ENCODE assay signal across 8 cellular contexts in the genomic region with DNA sequence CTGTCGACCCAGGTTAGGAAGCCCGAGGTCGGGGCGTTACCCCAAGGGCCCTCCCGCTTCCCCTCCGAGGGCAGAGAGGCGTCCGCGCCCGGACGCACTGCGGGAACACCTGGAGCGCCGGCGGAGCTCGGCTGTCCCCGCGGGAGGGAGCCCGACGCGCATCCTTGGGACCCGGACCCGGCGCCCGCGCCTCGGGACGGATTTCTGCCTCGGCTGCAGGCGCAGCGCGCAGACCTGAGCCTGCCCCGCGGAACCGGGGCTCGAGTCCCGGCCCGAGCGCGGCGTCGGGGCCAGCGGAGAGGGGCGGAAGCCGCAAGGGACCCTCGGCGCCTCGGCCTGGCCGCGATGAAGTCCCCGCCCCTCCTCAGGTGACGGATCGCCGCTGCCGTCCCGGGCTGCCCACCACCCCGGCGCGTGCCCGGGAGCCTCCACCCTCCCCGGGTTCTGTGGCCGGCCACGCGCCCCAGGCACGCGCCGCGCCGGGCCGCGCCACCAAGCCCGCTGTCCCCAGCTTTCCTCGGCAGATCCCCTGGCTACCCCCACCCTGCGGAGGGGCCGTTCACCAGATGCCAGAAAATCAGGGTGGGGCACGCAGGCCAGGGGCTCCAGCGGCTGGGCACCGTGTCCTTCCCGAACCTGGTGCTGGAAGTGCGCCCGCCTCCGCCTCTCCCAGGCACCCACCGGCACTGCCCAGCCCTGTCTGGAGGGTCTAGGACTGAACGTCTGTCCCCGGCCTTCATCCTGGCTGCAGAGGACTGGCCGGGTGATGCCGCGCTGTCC. TPM values are rescaled to one million over a fixed set of nuclear protein-coding genes. Genes with fewer than 3 reads are reported as not detected.
DNase-seq lines count a peak whose midpoint lies in the region; ATAC-seq and TF ChIP-seq lines count a peak whose summit lies in the region.

No MANE protein-coding gene starts in this region.

- intact Hi-C loops in heart right ventricle (cut with DNase I): no loop called here

- DNase-seq in heart right ventricle (no peak), right atrium auricular region (ENCODE audit: low spot score) (no peak), SK-N-SH (peak; percentile 77), retina (peak; percentile 80), COLO829 (ENCODE audit: low spot score) (no peak), epidermal melanocyte (ENCODE audit: insufficient read length, low spot score) (no peak), SJCRH30 (no peak)

- H4K20me1 ChIP-seq in SK-N-SH (ENCODE audit: insufficient read depth): no peaks in the 10 kb centered on the region

- POLR2A ChIA-PET in SK-N-SH (lab: Yijun Ruan, JAX): no interaction called here

- H3K9me2 ChIP-seq in SK-N-SH: no peaks in the 10 kb centered on the region

- no peak overlapping the region for H3K9ac ChIP-seq in SK-N-SH

- H3K4me1 ChIP-seq in heart right ventricle (peaks cover 9 to 25% (median 19%) of the 10 kb centered on the region in 9 donors), right atrium auricular region (peaks cover 0 to 22% of the 10 kb centered on the region in 2 donors), SK-N-SH (ENCODE audit: control insufficient read depth in 1 of 2, insufficient read depth in 2 of 2, low read depth in 1 of 2, low read length in 1 of 2) (peaks cover 0 to 7% of the 10 kb centered on the region in 2 experiments; a peak in 1 of 4 replicates), SJCRH30 (peaks cover 5% of the 10 kb centered on the region; the same call in 1 of the 2 replicates)

- H3F3A ChIP-seq in SK-N-SH (replicated peaks; ENCODE audit: insufficient read depth): no peaks in the 10 kb centered on the region

- CTCF ChIA-PET in SK-N-SH (lab: Yijun Ruan, JAX): interaction anchor here (0.9 to 1.9 kb wide), 14 partner anchors 12 to 410 kb away, joined by 3 to 16 read pairs (median 4); a partner anchor contains a TSS

- no peak overlapping the region for H2AFZ ChIP-seq in SK-N-SH (ENCODE audit: low read depth)

- no peaks in the 10 kb centered on the region for H3K79me2 ChIP-seq in SK-N-SH (ENCODE audit: insufficient read depth)

- H3K4me2 ChIP-seq in SK-N-SH: peak overlapping the region; percentile 78

- no peak for TF ChIP-seq RAD21 in SK-N-SH (IDR thresholded peaks at IDR 0.05; ENCODE audit: low read length)

- H3K9me3 ChIP-seq in heart right ventricle (peaks cover 0 to 6% (median 0%) of the 10 kb centered on the region in 11 donors), right atrium auricular region (no peaks in the 10 kb centered on the region), SK-N-SH (no peaks in the 10 kb centered on the region), SJCRH30 (replicated peaks) (no peaks in the 10 kb centered on the region)

- no peak for TF ChIP-seq EP300 in SK-N-SH (IDR thresholded peaks at IDR 0.05; ENCODE audit: borderline replicate concordance in 1 of 2, low read depth in 1 of 2, low read length in 1 of 2)

- TF ChIP-seq CTCF in heart right ventricle (IDR thresholded peaks at IDR 0.05) (no peak), right atrium auricular region (IDR thresholded peaks at IDR 0.05) (no peak), SK-N-SH (IDR thresholded peaks at IDR 0.05) (peak; percentile 8; the same call in 1 of the 2 replicates)

- H3K27me3 ChIP-seq in heart right ventricle: peaks cover 20 to 97% (median 90%) of the 10 kb centered on the region in 7 donors
- H3K27me3 ChIP-seq in right atrium auricular region: peaks cover 33 to 44% of the 10 kb centered on the region in 2 donors
- H3K27me3 ChIP-seq in SK-N-SH (ENCODE audit: insufficient read depth): peaks cover 52% of the 10 kb centered on the region
- H3K27me3 ChIP-seq in SJCRH30: peaks cover 3% of the 10 kb centered on the region; the same call in 1 of the 2 replicates

- WGBS in heart right ventricle, 2 donors: 1% methylated on average over 70 to 88 of the region's 88 CpGs
- WGBS in SK-N-SH (ENCODE audit: low lambda C conversion rate): 8% methylated on average over 5 of the region's 88 CpGs

- ATAC-seq in heart right ventricle: peak in 2 of 8 donors; percentile 15 to 48
- ATAC-seq in esophagus mucosa: peak; percentile 21

- no peaks in the 10 kb centered on the region for H3K36me3 ChIP-seq in heart right ventricle
- H3K36me3 ChIP-seq in right atrium auricular region: no peaks in the 10 kb centered on the region
- no peaks in the 10 kb centered on the region for H3K36me3 ChIP-seq in SK-N-SH (replicated peaks in 1 of 2; ENCODE audit: control insufficient read depth in 1 of 2, insufficient read depth in 2 of 2, low read length in 1 of 2)
- H3K36me3 ChIP-seq in SJCRH30: no peaks in the 10 kb centered on the region

- peak overlapping the region in 9 of 10 donors; percentile 8 to 55 (median 31) for H3K4me3 ChIP-seq in heart right ventricle
- H3K4me3 ChIP-seq in right atrium auricular region: peak overlapping the region in 1 of 2 donors; percentile 42
- peak overlapping the region; percentile 35 to 42; a peak in 2 of 4 replicates for H3K4me3 ChIP-seq in SK-N-SH (ENCODE audit: low read depth in 2 of 2, low read length in 1 of 2)
- no peak overlapping the region for H3K4me3 ChIP-seq in SJCRH30

- no peak overlapping the region for H3K27ac ChIP-seq in heart right ventricle
- H3K27ac ChIP-seq in right atrium auricular region: no peak overlapping the region
- no peak overlapping the region for H3K27ac ChIP-seq in SK-N-SH (ENCODE audit: low read depth in 2 of 2, low read length in 1 of 2)
- H3K27ac ChIP-seq in SJCRH30: no peak overlapping the region

TF ChIP-seq in SK-N-SH, 30 proteins besides CTCF, POLR2A, EP300 and RAD21:
- TF ChIP-seq POLR2AphosphoS5 (IDR thresholded peaks at IDR 0.05; ENCODE audit: low read depth, low read length): no peak
- no peak for TF ChIP-seq FOXJ3 (CRISPR knock-in tag; IDR thresholded peaks at IDR 0.05)
- TF ChIP-seq, protein P1, sequence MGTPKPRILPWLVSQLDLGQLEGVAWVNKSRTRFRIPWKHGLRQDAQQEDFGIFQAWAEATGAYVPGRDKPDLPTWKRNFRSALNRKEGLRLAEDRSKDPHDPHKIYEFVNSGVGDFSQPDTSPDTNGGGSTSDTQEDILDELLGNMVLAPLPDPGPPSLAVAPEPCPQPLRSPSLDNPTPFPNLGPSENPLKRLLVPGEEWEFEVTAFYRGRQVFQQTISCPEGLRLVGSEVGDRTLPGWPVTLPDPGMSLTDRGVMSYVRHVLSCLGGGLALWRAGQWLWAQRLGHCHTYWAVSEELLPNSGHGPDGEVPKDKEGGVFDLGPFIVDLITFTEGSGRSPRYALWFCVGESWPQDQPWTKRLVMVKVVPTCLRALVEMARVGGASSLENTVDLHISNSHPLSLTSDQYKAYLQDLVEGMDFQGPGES (IDR thresholded peaks at IDR 0.05; ENCODE audit: low read depth, low read length): no peak
- TF ChIP-seq, protein P2, sequence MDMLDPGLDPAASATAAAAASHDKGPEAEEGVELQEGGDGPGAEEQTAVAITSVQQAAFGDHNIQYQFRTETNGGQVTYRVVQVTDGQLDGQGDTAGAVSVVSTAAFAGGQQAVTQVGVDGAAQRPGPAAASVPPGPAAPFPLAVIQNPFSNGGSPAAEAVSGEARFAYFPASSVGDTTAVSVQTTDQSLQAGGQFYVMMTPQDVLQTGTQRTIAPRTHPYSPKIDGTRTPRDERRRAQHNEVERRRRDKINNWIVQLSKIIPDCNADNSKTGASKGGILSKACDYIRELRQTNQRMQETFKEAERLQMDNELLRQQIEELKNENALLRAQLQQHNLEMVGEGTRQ (IDR thresholded peaks at IDR 0.05; ENCODE audit: borderline replicate concordance, low read depth, low read length): no peak
- TF ChIP-seq SMC3 (IDR thresholded peaks at IDR 0.05; ENCODE audit: low read depth, low read length): no peak
- TF ChIP-seq GATA2 (CRISPR knock-in tag; IDR thresholded peaks at IDR 0.05): no peak
TF ChIP-seq in SK-N-SH: peak in this region for 0.

RNA-seq across cellular contexts. Expression of a gene that starts 0.4 kb away (rescaled TPM):
- total RNA-seq in heart right ventricle (not detected), right atrium auricular region (not detected), esophagus mucosa (not detected)
- polyA plus RNA-seq in heart right ventricle (not detected), SK-N-SH (2012; rRNA removed) (0.10 TPM in 1 of 2 replicates, not detected in the other)
- 0.03 TPM in 1 of 2 replicates, not detected in the other for polyA plus RNA-seq in SK-N-SH (2012; cell fraction: cytosol; rRNA removed)
- polyA plus RNA-seq in SK-N-SH (2012; cell fraction: nucleus; rRNA removed): 0.05 and 0.11 TPM in 2 replicates
- not detected in 2 replicates for total RNA-seq in SJCRH30 (2014; rRNA removed; shearing (Covaris generic))

RNA-seq across cellular contexts. Expression of a gene that starts 23.2 kb away (rescaled TPM):
- total RNA-seq in heart right ventricle (10 to 100 TPM; 26.6 to 52.2 (median 42.5) TPM), right atrium auricular region (10 to 100 TPM; 17.6 to 32.9 TPM), esophagus mucosa (13.9 TPM)
- polyA plus RNA-seq in heart right ventricle (10 to 100 TPM; 21.6 to 29.4 TPM), SK-N-SH (2012; rRNA removed) (29.8 and 39.8 TPM in 2 replicates)
- polyA plus RNA-seq in SK-N-SH (2012; cell fraction: cytosol; rRNA removed): 20.8 and 23.6 TPM in 2 replicates
- 64.9 and 101 TPM in 2 replicates for polyA plus RNA-seq in SK-N-SH (2012; cell fraction: nucleus; rRNA removed)
- 31.3 and 32.3 TPM in 2 replicates for total RNA-seq in SJCRH30 (2014; rRNA removed; shearing (Covaris generic))

RNA-seq across cellular contexts. Expression of a gene that starts 23.4 kb away (rescaled TPM):
- total RNA-seq in heart right ventricle: 10 to 100 TPM; 32.2 to 47.5 (median 41.5) TPM
- polyA plus RNA-seq in heart right ventricle: 10 to 100 TPM; 48.8 to 49.5 TPM
- 10 to 100 TPM; 35.8 to 47.1 TPM for total RNA-seq in right atrium auricular region
- 61.8 and 67.0 TPM in 2 replicates for polyA plus RNA-seq in SK-N-SH (2012; rRNA removed)
- 66.8 and 70.4 TPM in 2 replicates for polyA plus RNA-seq in SK-N-SH (2012; cell fraction: cytosol; rRNA removed)
- 53.2 and 70.4 TPM in 2 replicates for polyA plus RNA-seq in SK-N-SH (2012; cell fraction: nucleus; rRNA removed)
- 20.0 TPM for total RNA-seq in esophagus mucosa
- total RNA-seq in SJCRH30 (2014; rRNA removed; shearing (Covaris generic)): 80.1 and 88.0 TPM in 2 replicates

RNA-seq across cellular contexts. Expression of a gene that starts 52.1 kb away (rescaled TPM):
- total RNA-seq in heart right ventricle (10 to 100 TPM; 30.7 to 49.6 (median 35.3) TPM), right atrium auricular region (10 to 100 TPM; 24.9 to 25.1 TPM), esophagus mucosa (24.1 TPM)
- polyA plus RNA-seq in heart right ventricle (10 to 100 TPM; 19.9 to 24.6 TPM), SK-N-SH (2012; rRNA removed) (53.0 and 56.0 TPM in 2 replicates)
- polyA plus RNA-seq in SK-N-SH (2012; cell fraction: cytosol; rRNA removed): 32.6 and 46.3 TPM in 2 replicates
- polyA plus RNA-seq in SK-N-SH (2012; cell fraction: nucleus; rRNA removed): 100 and 128 TPM in 2 replicates
- 38.2 and 39.1 TPM in 2 replicates for total RNA-seq in SJCRH30 (2014; rRNA removed; shearing (Covaris generic))

RNA-seq across cellular contexts. Expression of a gene that starts 52.8 kb away (rescaled TPM):
- total RNA-seq in heart right ventricle (10 to 100 TPM in 8 of 10 donors, 1 to 10 TPM in 2; 7.2 to 16.7 (median 11.4) TPM), right atrium auricular region (1 to 10 TPM; 4.0 to 5.5 TPM), esophagus mucosa (13.1 TPM)
- polyA plus RNA-seq in heart right ventricle (1 to 10 TPM; 4.2 to 4.6 TPM), SK-N-SH (2012; rRNA removed) (19.5 and 22.0 TPM in 2 replicates)
- 13.2 and 17.6 TPM in 2 replicates for polyA plus RNA-seq in SK-N-SH (2012; cell fraction: cytosol; rRNA removed)
- 36.6 and 38.4 TPM in 2 replicates for polyA plus RNA-seq in SK-N-SH (2012; cell fraction: nucleus; rRNA removed)
- total RNA-seq in SJCRH30 (2014; rRNA removed; shearing (Covaris generic)): 71.2 and 75.7 TPM in 2 replicates

Comparison
In these comparisons a context has a peak if more than half of its experiments do, and no peak if none do; other contexts are left out.
1. DNase-seq: peak in SK-N-SH (single experiment) and retina (single experiment); none in heart right ventricle (0 of 2), right atrium auricular region (single experiment), COLO829 (single experiment), epidermal melanocyte (single experiment) and SJCRH30 (0 of 2).